Comparison of ENCODE assay signal across 6 cellular contexts in genomic region chr12:6970096-6970527, GRCh38. TPM values are rescaled to one million over a fixed set of nuclear protein-coding genes. Genes with fewer than 3 reads are reported as not detected.
DNase-seq lines count a peak whose midpoint lies in the region; ATAC-seq and TF ChIP-seq lines count a peak whose summit lies in the region.

No MANE protein-coding gene starts in this region.

- H4K20me1 ChIP-seq in BLaER1 treated with 17β-estradiol and CSF1 and Interleukin-3, amounts not matched to agents 10 nM and 100 nM: peaks cover 0 to 29% (median 19%) of the 10 kb centered on the region in 11 experiments; a peak in 10 of 22 replicates
- peaks cover 4% of the 10 kb centered on the region for H4K20me1 ChIP-seq in osteoblast (ENCODE audit: insufficient read depth, low read length)

- no peaks in the 10 kb centered on the region for H3K27me3 ChIP-seq in BLaER1 treated with 17β-estradiol and CSF1 and Interleukin-3, amounts not matched to agents 10 nM and 100 nM
- no peaks in the 10 kb centered on the region for H3K27me3 ChIP-seq in osteoblast (ENCODE audit: insufficient read depth, low read length)

- H3K4me2 ChIP-seq in BLaER1 treated with 17β-estradiol and CSF1 and Interleukin-3, amounts not matched to agents 10 nM and 100 nM: peak overlapping the region; percentile 87 to 100 (median 96)
- peak overlapping the region; percentile 94 for H3K4me2 ChIP-seq in osteoblast (ENCODE audit: insufficient read depth, low read length)

- H3K36me3 ChIP-seq in BLaER1 treated with 17β-estradiol and CSF1 and Interleukin-3, amounts not matched to agents 10 nM and 100 nM: peaks cover 53 to 76% (median 68%) of the 10 kb centered on the region in 11 experiments
- peaks cover 54% of the 10 kb centered on the region for H3K36me3 ChIP-seq in osteoblast (ENCODE audit: insufficient read depth, low read length)

- H3K4me3 ChIP-seq in BLaER1 treated with 17β-estradiol and CSF1 and Interleukin-3, amounts not matched to agents 10 nM and 100 nM: peak overlapping the region; percentile 70 to 93 (median 84)
- peak overlapping the region; percentile 64 to 99 for H3K4me3 ChIP-seq in cardiac fibroblast (replicated peaks in 1 of 2; ENCODE audit: low read depth in 2 of 2, low read length in 2 of 2)
- peak overlapping the region; percentile 100 for H3K4me3 ChIP-seq in osteoblast (ENCODE audit: insufficient read depth, low read length)

- H3K9me3 ChIP-seq in BLaER1 treated with 17β-estradiol and CSF1 and Interleukin-3, amounts not matched to agents 10 nM and 100 nM (replicated peaks in 1 of 11): no peaks in the 10 kb centered on the region
- H3K9me3 ChIP-seq in osteoblast (ENCODE audit: low read depth, low read length): no peaks in the 10 kb centered on the region

- peak overlapping the region; percentile 72 to 99 (median 94) for H3K27ac ChIP-seq in BLaER1 treated with 17β-estradiol and CSF1 and Interleukin-3, amounts not matched to agents 10 nM and 100 nM
- H3K27ac ChIP-seq in osteoblast (ENCODE audit: low read depth, low read length): peak overlapping the region; percentile 96

- ATAC-seq in HG03064 (IDR thresholded peaks at IDR 0.05; ENCODE audit: low read depth, unreplicated experiment): peak; percentile 28

- no peak for TF ChIP-seq CTCF in cardiac fibroblast (IDR thresholded peaks at IDR 0.05; ENCODE audit: low read depth, low read length)
- no peak for TF ChIP-seq CTCF in osteoblast (IDR thresholded peaks at IDR 0.05; ENCODE audit: extremely low read depth, low read depth, low read length)

- peak overlapping the region; percentile 90 to 99 (median 93) for H3K9ac ChIP-seq in BLaER1 treated with 17β-estradiol and CSF1 and Interleukin-3, amounts not matched to agents 10 nM and 100 nM

- H3K4me1 ChIP-seq in BLaER1 treated with 17β-estradiol and CSF1 and Interleukin-3, amounts not matched to agents 10 nM and 100 nM: peaks cover 42 to 60% (median 53%) of the 10 kb centered on the region in 10 experiments
- peaks cover 16% of the 10 kb centered on the region for H3K4me1 ChIP-seq in osteoblast (ENCODE audit: insufficient read depth, low read length)

- peak overlapping the region; percentile 82 for H2AFZ ChIP-seq in osteoblast (ENCODE audit: low read length)

- DNase-seq in cardiac fibroblast (ENCODE audit: low read depth in 2 of 2) (peak in 1 of 2 donors; percentile 14), osteoblast (ENCODE audit: insufficient read length, low spot score, missing footprints) (no peak)
- no peak for DNase-seq in effector CD4-positive, alpha-beta T cell
- DNase-seq in stimulated activated CD4-positive, alpha-beta T cell treated with anti-CD3 and anti-CD28 coated beads, Interleukin-4, amount 100 ng/mL, for 1 hour: no peak

- peaks cover 59% of the 10 kb centered on the region for H3K79me2 ChIP-seq in osteoblast (ENCODE audit: insufficient read depth, low read length)

RNA-seq across cellular contexts. Expression of gene PHB2, which starts 0.4 kb away (rescaled TPM):
- total RNA-seq in osteoblast: 161 and 168 TPM in 2 replicates

RNA-seq across cellular contexts. Expression of gene EMG1, which starts 0.6 kb away (rescaled TPM):
- 21.0 and 25.3 TPM in 2 replicates for total RNA-seq in osteoblast

RNA-seq across cellular contexts. Expression of gene PTPN6, which starts 19.0 kb away (rescaled TPM):
- total RNA-seq in osteoblast: 0.29 and 0.36 TPM in 2 replicates

RNA-seq across cellular contexts. Expression of gene C12orf57, which starts 26.3 kb away (rescaled TPM):
- total RNA-seq in osteoblast: 81.4 and 93.4 TPM in 2 replicates

RNA-seq across cellular contexts. Expression of gene RNU7-1, which starts 26.5 kb away (rescaled TPM):
- total RNA-seq in osteoblast: not detected in 2 replicates
